Comparison of ENCODE assay signal across 8 cellular contexts in genomic region chr1:10693497-10694273, GRCh38.
DNase-seq lines count a peak whose midpoint lies in the region; ATAC-seq and TF ChIP-seq lines count a peak whose summit lies in the region.

No MANE protein-coding gene starts in this region.

- peaks cover 10% of the 10 kb centered on the region for H3K36me3 Mint-ChIP-seq in activated B cell treated with CpG ODN at 0.5 μM for 24 hours (ENCODE audit: low read depth)

- H3K4me1 ChIP-seq in mucosa of rectum (ENCODE audit: control insufficient read depth in 2 of 2, insufficient read depth in 2 of 2, low read length in 2 of 2) = peaks cover 35 to 43% of the 10 kb centered on the region in 2 donors
- peaks cover 22% of the 10 kb centered on the region for H3K4me1 ChIP-seq in thymus (ENCODE audit: control insufficient read depth, insufficient read depth, low read length)

- no peak for TF ChIP-seq CTCF in activated B cell treated with CpG ODN at 0.5 μM for 24 hours (IDR thresholded peaks at IDR 0.05)
- no peak for TF ChIP-seq CTCF in dorsolateral prefrontal cortex (IDR thresholded peaks at IDR 0.05 in 54 of 56, conservative IDR thresholded peaks at IDR 0.05 in 2 of 56; ENCODE audit: low read depth in 1 of 56, partially characterized antibody in 56 of 56)

- no peaks in the 10 kb centered on the region for H3K27me3 ChIP-seq in dorsolateral prefrontal cortex
- H3K27me3 ChIP-seq in mucosa of rectum (ENCODE audit: control insufficient read depth in 2 of 2, insufficient read depth in 2 of 2, low read length in 2 of 2) = no peaks in the 10 kb centered on the region
- peaks cover 3% of the 10 kb centered on the region for H3K27me3 ChIP-seq in thymus (ENCODE audit: control insufficient read depth, insufficient read depth)

- DNase-seq in 8988T (peak; percentile 56), activated B cell treated with CpG ODN at 0.5 μM for 24 hours (peak; percentile 59), dorsolateral prefrontal cortex (peak in 1 of 10 donors; percentile 20)

- ATAC-seq in GM18511 (IDR thresholded peaks at IDR 0.05; ENCODE audit: unreplicated experiment) (peak; percentile 29), activated B cell treated with CpG ODN at 0.5 μM for 24 hours (ENCODE audit: low read depth) (peak; percentile 16), GM21447 (IDR thresholded peaks at IDR 0.05; ENCODE audit: unreplicated experiment) (no peak)

- peaks cover 5% of the 10 kb centered on the region for H3K27me3 Mint-ChIP-seq in activated B cell treated with CpG ODN at 0.5 μM for 24 hours

- peak overlapping the region in 1 of 2 donors; percentile 76 for H3K9ac ChIP-seq in mucosa of rectum (ENCODE audit: low read depth in 1 of 2, low read length in 2 of 2)

- H3K9me3 ChIP-seq in KOPT-K1 (ENCODE audit: insufficient read depth, low read length, poor library complexity, severe bottlenecking) = no peaks in the 10 kb centered on the region
- H3K9me3 ChIP-seq in mucosa of rectum (ENCODE audit: control insufficient read depth in 2 of 2, low read length in 2 of 2) = no peaks in the 10 kb centered on the region
- H3K9me3 ChIP-seq in thymus (ENCODE audit: control insufficient read depth) = no peaks in the 10 kb centered on the region

- H3K9me3 Mint-ChIP-seq in activated B cell treated with CpG ODN at 0.5 μM for 24 hours = no peaks in the 10 kb centered on the region

- under 1% methylated on average over 79 of the region's 79 CpGs for WGBS in thymus

- peak overlapping the region; percentile 47 to 74 (median 63) for H3K4me3 ChIP-seq in dorsolateral prefrontal cortex
- peak overlapping the region; percentile 71 to 80 for H3K4me3 ChIP-seq in mucosa of rectum (ENCODE audit: low read length in 2 of 2)
- peak overlapping the region; percentile 91 for H3K4me3 ChIP-seq in thymus (ENCODE audit: low read length)

- peak overlapping the region; percentile 95 for H3K27ac Mint-ChIP-seq in activated B cell treated with CpG ODN at 0.5 μM for 24 hours

- peak overlapping the region; percentile 32 for H3K27ac ChIP-seq in KOPT-K1 (ENCODE audit: low read depth, low read length, poor library complexity, severe bottlenecking)
- peak overlapping the region in 10 of 59 donors; percentile 4 to 65 (median 50) for H3K27ac ChIP-seq in dorsolateral prefrontal cortex
- H3K27ac ChIP-seq in mucosa of rectum (ENCODE audit: low read depth in 2 of 2, low read length in 2 of 2) = peak overlapping the region; percentile 78 to 79
- H3K27ac ChIP-seq in thymus (ENCODE audit: low read depth) = peak overlapping the region; percentile 81

- intact Hi-C loops in activated B cell treated with CpG ODN at 0.5 μM for 24 hours (cut with micrococcal nuclease) = loop anchor here (1.0 to 5.0 kb wide), 5 partner anchors 104 to 483 kb away; partner anchors contain the start of genes CASZ1, KIF1B and TARDBP
- intact Hi-C loops in dorsolateral prefrontal cortex (cut with DNase I) = loop anchor here (10.0 kb wide), 2 partner anchors 179 to 869 kb away; partner anchors contain the start of gene CLSTN1 (in 1 of the 2)

- H3K4me3 Mint-ChIP-seq in activated B cell treated with CpG ODN at 0.5 μM for 24 hours = peak overlapping the region; percentile 93

- H3K36me3 ChIP-seq in KOPT-K1 (ENCODE audit: insufficient read depth, low read length) (no peaks in the 10 kb centered on the region), mucosa of rectum (ENCODE audit: control insufficient read depth in 2 of 2, insufficient read depth in 2 of 2, low read length in 2 of 2) (peaks cover 0 to 3% of the 10 kb centered on the region in 2 donors), thymus (ENCODE audit: control insufficient read depth, insufficient read depth) (no peaks in the 10 kb centered on the region)

- peaks cover 27% of the 10 kb centered on the region for H3K4me1 Mint-ChIP-seq in activated B cell treated with CpG ODN at 0.5 μM for 24 hours

- CTCF ChIA-PET in activated B cell treated with CpG ODN at 0.5 μM for 24 hours (lab: Charles Lee) = interaction anchor here (1.0 kb wide), 1 partner anchor 63 kb away, joined by 3 read pairs; no protein-coding TSS in a partner anchor

- POLR2A ChIA-PET in activated B cell treated with CpG ODN at 0.5 μM for 24 hours (lab: Charles Lee) = interaction anchor here (0.7 to 1.0 kb wide), 4 partner anchors 15 to 1214 kb away, joined by 3 to 20 read pairs (median 4); no protein-coding TSS in a partner anchor
